35 cellular contexts compared by ENCODE assay signal in the genomic region with DNA sequence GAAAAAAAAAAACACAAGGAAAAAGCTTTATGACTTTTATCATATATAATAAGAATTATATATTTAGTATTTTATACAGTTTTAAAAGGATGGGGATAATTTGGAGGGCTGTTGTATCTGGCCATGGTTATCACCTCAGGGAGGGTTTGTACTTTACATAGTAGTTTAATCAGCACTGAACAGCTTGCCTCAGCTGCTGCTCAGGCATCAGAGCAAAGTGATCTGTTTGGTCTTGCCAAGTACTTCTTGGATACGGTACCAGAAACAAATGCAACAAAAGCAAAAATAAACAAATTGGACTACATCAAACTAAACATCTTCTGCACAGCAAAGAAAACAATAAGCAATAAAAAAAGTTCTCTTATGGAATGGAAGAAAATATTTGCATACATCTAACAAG. TPM values are rescaled to one million over a fixed set of nuclear protein-coding genes. Genes with fewer than 3 reads are reported as not detected.
"Had no signal": no experiment of that assay in that cellular context is flagged by ENCODE, and none has a peak within 500 bp of the region (broad histone marks: within the 10 kb centered on the region; RNA-seq: fewer than 3 reads in every experiment).

No MANE protein-coding gene starts in this region.

- H3K27me3 ChIP-seq: body of pancreas, colonic mucosa, esophagus squamous epithelium, gastroesophageal sphincter, heart right ventricle, hepatocyte had no signal

- H3K4me1 Mint-ChIP-seq: activated CD4-positive, alpha-beta memory T cell treated with anti-CD3 and anti-CD28 coated beads, Interleukin-2, amount 10 ng/mL, durations not matched to agents 7 days and 5 days; activated CD4-positive, alpha-beta T cell treated with anti-CD3 and anti-CD28 coated beads, Interleukin-2, amount 10 ng/mL, durations not matched to agents 7 days and 5 days; activated T-helper 17 cell treated with anti-CD3 and anti-CD28 coated beads, Interleukin-2, amount 50 U/mL, for 72 hours; endodermal cell; WTC11 had no signal

- H3K36me3 ChIP-seq: colonic mucosa, esophagus squamous epithelium, gastroesophageal sphincter, heart right ventricle had no signal

- H3K36me3 Mint-ChIP-seq: activated naive CD8-positive, alpha-beta T cell; WTC11 had no signal

- H3K79me2 ChIP-seq: hepatocyte had no signal

- H3K9me3 Mint-ChIP-seq: activated CD4-positive, alpha-beta memory T cell treated with anti-CD3 and anti-CD28 coated beads, Interleukin-2, amount 10 ng/mL, durations not matched to agents 7 days and 5 days; activated CD4-positive, alpha-beta T cell treated with anti-CD3 and anti-CD28 coated beads, Interleukin-2, amount 10 ng/mL, durations not matched to agents 7 days and 5 days; activated T-cell treated with anti-CD3 and anti-CD28 coated beads, Interleukin-2, amount 50 U/mL, for 4 hours; activated T-helper 17 cell treated with anti-CD3 and anti-CD28 coated beads, Interleukin-2, amount 50 U/mL, for 72 hours had no signal

- H3K27ac ChIP-seq: body of pancreas, colonic mucosa, esophagus squamous epithelium, gastroesophageal sphincter, heart right ventricle, hepatocyte, VCaP had no signal

- H3K9me3 ChIP-seq: body of pancreas, colonic mucosa, esophagus squamous epithelium, gastroesophageal sphincter, heart right ventricle had no signal

- H3K27ac Mint-ChIP-seq: activated CD4-positive, alpha-beta memory T cell treated with anti-CD3 and anti-CD28 coated beads, Interleukin-2, amount 10 ng/mL, durations not matched to agents 7 days and 5 days; activated CD4-positive, alpha-beta T cell treated with anti-CD3 and anti-CD28 coated beads, Interleukin-2, amount 10 ng/mL, durations not matched to agents 7 days and 5 days; activated naive CD8-positive, alpha-beta T cell; activated T-helper 17 cell treated with anti-CD3 and anti-CD28 coated beads, Interleukin-2, amount 50 U/mL, for 72 hours; endodermal cell; WTC11 had no signal

- DNase-seq: activated CD4-positive, alpha-beta memory T cell treated with anti-CD3 and anti-CD28 coated beads, Interleukin-2, amount 10 ng/mL, durations not matched to agents 7 days and 5 days; activated CD4-positive, alpha-beta T cell treated with anti-CD3 and anti-CD28 coated beads for 1 hour; activated CD4-positive, alpha-beta T cell treated with anti-CD3 and anti-CD28 coated beads for 4 hours; activated CD4-positive, alpha-beta T cell treated with anti-CD3 and anti-CD28 coated beads, Interleukin-2, amount 10 ng/mL, durations not matched to agents 7 days and 5 days; activated CD4-positive, alpha-beta T cell treated with anti-CD3 and anti-CD28 coated beads, Interleukin-2, amount 50 U/mL, for 4 hours; activated CD8-positive, alpha-beta memory T cell treated with anti-CD3 and anti-CD28 coated beads for 24 hours; activated effector memory CD4-positive, alpha-beta T cell treated with Interleukin-2 at 50 U/mL for 16 hours; activated gamma-delta T cell treated with Interleukin-2 at 50 U/mL for 16 hours; activated naive CD4-positive, alpha-beta T cell treated with anti-CD3 and anti-CD28 coated beads, Interleukin-2, amount 50 U/mL, for 16 hours; activated naive CD4-positive, alpha-beta T cell treated with Interleukin-2 at 50 U/mL for 16 hours; activated T-cell treated with anti-CD3 and anti-CD28 coated beads, Interleukin-2, amount 50 U/mL, for 4 hours; amniotic stem cell; anterior cingulate cortex; body of pancreas; caudate nucleus; cerebellar nuclear complex; colonic mucosa; effector memory CD4-positive, alpha-beta T cell; endodermal cell; esophagus squamous epithelium; foreskin melanocyte; heart right ventricle; T-helper 2 cell had no signal

- ATAC-seq: activated T-cell treated with anti-CD3 and anti-CD28 coated beads, Interleukin-2, amount 50 U/mL, for 4 hours; activated T-helper 17 cell treated with anti-CD3 and anti-CD28 coated beads, Interleukin-2, amount 50 U/mL, for 72 hours; body of pancreas; gastroesophageal sphincter; heart right ventricle; WTC11 had no signal

- FAIRE-seq: TTC549 had no signal

- H3K4me3 ChIP-seq: body of pancreas, colonic mucosa, esophagus squamous epithelium, gastroesophageal sphincter, heart right ventricle, hepatocyte had no signal

- H3K4me2 ChIP-seq: hepatocyte had no signal

- H3K4me1 ChIP-seq: body of pancreas, colonic mucosa, esophagus squamous epithelium, gastroesophageal sphincter, heart right ventricle had no signal

- H2AFZ ChIP-seq: hepatocyte had no signal

- H3K4me3 Mint-ChIP-seq: activated CD4-positive, alpha-beta memory T cell treated with anti-CD3 and anti-CD28 coated beads, Interleukin-2, amount 10 ng/mL, durations not matched to agents 7 days and 5 days; activated CD4-positive, alpha-beta T cell treated with anti-CD3 and anti-CD28 coated beads, Interleukin-2, amount 10 ng/mL, durations not matched to agents 7 days and 5 days; activated naive CD8-positive, alpha-beta T cell; activated T-cell treated with anti-CD3 and anti-CD28 coated beads, Interleukin-2, amount 50 U/mL, for 4 hours; activated T-helper 17 cell treated with anti-CD3 and anti-CD28 coated beads, Interleukin-2, amount 50 U/mL, for 72 hours; endodermal cell; WTC11 had no signal

RNA-seq across cellular contexts. Expression of a gene that starts 2.6 kb away (rescaled TPM):
- total RNA-seq: activated CD4-positive, alpha-beta memory T cell treated with anti-CD3 and anti-CD28 coated beads, Interleukin-2, amount 10 ng/mL, durations not matched to agents 7 days and 5 days; activated CD4-positive, alpha-beta T cell treated with anti-CD3 and anti-CD28 coated beads, Interleukin-2, amount 10 ng/mL, durations not matched to agents 7 days and 5 days; body of pancreas; colonic mucosa; endodermal cell; fibroblast of villous mesenchyme; glomerular endothelial cell; T-helper 1 cell treated with Interleukin-12 subunit alpha and Interleukin-12 subunit beta and Interleukin-4 antibody, amounts not matched to agents 30 ng/mL and 1 ng/mL, for 36 hours had no signal

RNA-seq across cellular contexts. Expression of a gene that starts 11.3 kb away (rescaled TPM):
- total RNA-seq: activated CD4-positive, alpha-beta memory T cell treated with anti-CD3 and anti-CD28 coated beads, Interleukin-2, amount 10 ng/mL, durations not matched to agents 7 days and 5 days; activated CD4-positive, alpha-beta T cell treated with anti-CD3 and anti-CD28 coated beads, Interleukin-2, amount 10 ng/mL, durations not matched to agents 7 days and 5 days; activated T-cell treated with anti-CD3 and anti-CD28 coated beads, Interleukin-2, amount 50 U/mL, for 4 hours; activated T-helper 17 cell treated with anti-CD3 and anti-CD28 coated beads, Interleukin-2, amount 50 U/mL, for 72 hours; body of pancreas; colonic mucosa; dermis microvascular lymphatic vessel endothelial cell; endodermal cell; esophagus squamous epithelium; fibroblast of lung; fibroblast of villous mesenchyme; gastroesophageal sphincter; glomerular endothelial cell; heart right ventricle; hepatocyte; T-helper 1 cell treated with Interleukin-12 subunit alpha and Interleukin-12 subunit beta and Interleukin-4 antibody, amounts not matched to agents 30 ng/mL and 1 ng/mL, for 36 hours; WTC11 had no signal

RNA-seq across cellular contexts. Expression of a gene that starts 31.4 kb away (rescaled TPM):
- total RNA-seq: activated CD4-positive, alpha-beta memory T cell treated with anti-CD3 and anti-CD28 coated beads, Interleukin-2, amount 10 ng/mL, durations not matched to agents 7 days and 5 days; activated CD4-positive, alpha-beta T cell treated with anti-CD3 and anti-CD28 coated beads, Interleukin-2, amount 10 ng/mL, durations not matched to agents 7 days and 5 days; activated T-cell treated with anti-CD3 and anti-CD28 coated beads, Interleukin-2, amount 50 U/mL, for 4 hours; activated T-helper 17 cell treated with anti-CD3 and anti-CD28 coated beads, Interleukin-2, amount 50 U/mL, for 72 hours; body of pancreas; colonic mucosa; dermis microvascular lymphatic vessel endothelial cell; endodermal cell; esophagus squamous epithelium; fibroblast of lung; fibroblast of villous mesenchyme; glomerular endothelial cell; heart right ventricle; hepatocyte; T-helper 1 cell treated with Interleukin-12 subunit alpha and Interleukin-12 subunit beta and Interleukin-4 antibody, amounts not matched to agents 30 ng/mL and 1 ng/mL, for 36 hours; WTC11 had no signal
